Comparison of ENCODE assay signal across 17 cellular contexts in the genomic region with DNA sequence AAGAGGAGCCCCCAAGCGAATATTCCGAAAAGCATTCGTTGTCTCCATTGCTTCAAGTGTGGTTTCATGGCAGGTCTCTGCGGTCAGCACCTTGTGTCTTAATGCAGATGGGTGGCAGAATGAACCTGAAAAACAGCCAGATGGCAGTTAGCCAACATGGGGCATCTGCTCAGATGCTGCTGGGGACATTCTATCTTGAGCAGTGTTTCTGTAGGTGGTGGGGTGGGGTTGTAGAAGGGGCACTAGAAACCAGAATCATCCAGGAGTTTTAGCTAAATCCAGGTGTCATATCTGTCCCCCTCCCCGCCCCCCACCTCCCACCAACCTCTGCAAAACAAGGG. TPM values are rescaled to one million over a fixed set of nuclear protein-coding genes. Genes with fewer than 3 reads are reported as not detected.
"Had no signal": no experiment of that assay in that cellular context is flagged by ENCODE, and none has a peak within 500 bp of the region (broad histone marks: within the 10 kb centered on the region; RNA-seq: fewer than 3 reads in every experiment).

No MANE protein-coding gene starts in this region.

- H3K9me3 ChIP-seq: gastrocnemius medialis, heart right ventricle, mucosa of descending colon, pancreas, spleen had no signal

- H3K27me3 Mint-ChIP-seq: activated CD4-positive, alpha-beta memory T cell treated with anti-CD3 and anti-CD28 coated beads, Interleukin-2, amount 10 ng/mL, durations not matched to agents 7 days and 5 days; stimulated activated naive CD8-positive, alpha-beta T cell treated with anti-CD3 and anti-CD28 coated beads, Interleukin-15, amount 100 ng/mL, for 72 hours had no signal

- H3K27ac Mint-ChIP-seq: activated CD4-positive, alpha-beta memory T cell treated with anti-CD3 and anti-CD28 coated beads, Interleukin-2, amount 10 ng/mL, durations not matched to agents 7 days and 5 days; activated T-cell treated with anti-CD3 and anti-CD28 coated beads, Interleukin-2, amount 50 U/mL, for 24 hours; endodermal cell; naive thymus-derived CD4-positive, alpha-beta T cell; stimulated activated naive CD8-positive, alpha-beta T cell treated with anti-CD3 and anti-CD28 coated beads, Interleukin-15, amount 100 ng/mL, for 72 hours; WTC11 had no signal

- H3K36me3 Mint-ChIP-seq: naive thymus-derived CD4-positive, alpha-beta T cell; WTC11 had no signal

- H3K4me1 ChIP-seq: gastrocnemius medialis, pancreas, spleen had no signal

- H3K27ac ChIP-seq: gastrocnemius medialis, heart right ventricle, pancreas, spleen had no signal

- ATAC-seq: gastrocnemius medialis; heart right ventricle; left lobe of liver; mucosa of descending colon; naive thymus-derived CD4-positive, alpha-beta T cell; pancreas; sciatic nerve; stimulated activated naive CD8-positive, alpha-beta T cell treated with anti-CD3 and anti-CD28 coated beads, Interleukin-15, amount 100 ng/mL, for 72 hours; WTC11 had no signal

- H3K9me3 Mint-ChIP-seq: activated CD4-positive, alpha-beta memory T cell treated with anti-CD3 and anti-CD28 coated beads, Interleukin-2, amount 10 ng/mL, durations not matched to agents 7 days and 5 days; activated T-cell treated with anti-CD3 and anti-CD28 coated beads, Interleukin-2, amount 50 U/mL, for 24 hours; endodermal cell; naive thymus-derived CD4-positive, alpha-beta T cell; stimulated activated naive CD8-positive, alpha-beta T cell treated with anti-CD3 and anti-CD28 coated beads, Interleukin-15, amount 100 ng/mL, for 72 hours; WTC11 had no signal

- H3K4me3 ChIP-seq: gastrocnemius medialis, heart right ventricle, mucosa of descending colon, pancreas, spleen had no signal

- H3K36me3 ChIP-seq: gastrocnemius medialis, heart right ventricle, pancreas, spleen had no signal

- H3K4me1 Mint-ChIP-seq: activated CD4-positive, alpha-beta memory T cell treated with anti-CD3 and anti-CD28 coated beads, Interleukin-2, amount 10 ng/mL, durations not matched to agents 7 days and 5 days; naive thymus-derived CD4-positive, alpha-beta T cell; stimulated activated naive CD8-positive, alpha-beta T cell treated with anti-CD3 and anti-CD28 coated beads, Interleukin-15, amount 100 ng/mL, for 72 hours had no signal

- DNase-seq: activated CD4-positive, alpha-beta memory T cell treated with anti-CD3 and anti-CD28 coated beads, Interleukin-2, amount 10 ng/mL, durations not matched to agents 7 days and 5 days; activated CD4-positive, alpha-beta T cell treated with anti-CD3 and anti-CD28 coated beads for 4 hours; activated effector memory CD4-positive, alpha-beta T cell treated with Interleukin-2 at 50 U/mL for 16 hours; activated naive CD4-positive, alpha-beta T cell treated with anti-CD3 and anti-CD28 coated beads, Interleukin-2, amount 50 U/mL, for 16 hours; activated T-cell treated with anti-CD3 and anti-CD28 coated beads, Interleukin-2, amount 50 U/mL, for 24 hours; endodermal cell; gastrocnemius medialis; heart right ventricle; mammary epithelial cell; mucosa of descending colon; naive thymus-derived CD4-positive, alpha-beta T cell; pancreas; spleen; stimulated activated naive CD8-positive, alpha-beta T cell treated with anti-CD3 and anti-CD28 coated beads, Interleukin-15, amount 100 ng/mL, for 72 hours had no signal

- H3K4me3 Mint-ChIP-seq: activated CD4-positive, alpha-beta memory T cell treated with anti-CD3 and anti-CD28 coated beads, Interleukin-2, amount 10 ng/mL, durations not matched to agents 7 days and 5 days; activated T-cell treated with anti-CD3 and anti-CD28 coated beads, Interleukin-2, amount 50 U/mL, for 24 hours; endodermal cell; naive thymus-derived CD4-positive, alpha-beta T cell; stimulated activated naive CD8-positive, alpha-beta T cell treated with anti-CD3 and anti-CD28 coated beads, Interleukin-15, amount 100 ng/mL, for 72 hours; WTC11 had no signal

- H3K27me3 ChIP-seq: gastrocnemius medialis, heart right ventricle, pancreas, spleen had no signal

RNA-seq across cellular contexts. Expression of gene ST6GAL2, which starts 42.1 kb away (rescaled TPM):
- total RNA-seq: activated CD4-positive, alpha-beta memory T cell treated with anti-CD3 and anti-CD28 coated beads, Interleukin-2, amount 10 ng/mL, durations not matched to agents 7 days and 5 days; gastrocnemius medialis; naive thymus-derived CD4-positive, alpha-beta T cell; sciatic nerve had no signal
